In genomic region chr3:140994316-140994715, GRCh38 we compare ENCODE assay signal across 26 cellular contexts. TPM values are rescaled to one million over a fixed set of nuclear protein-coding genes. Genes with fewer than 3 reads are reported as not detected.
"Had no signal": no experiment of that assay in that cellular context is flagged by ENCODE, and none has a peak within 500 bp of the region (broad histone marks: within the 10 kb centered on the region; RNA-seq: fewer than 3 reads in every experiment).

No MANE protein-coding gene starts in this region.

- H3K27me3 Mint-ChIP-seq: activated CD4-positive, alpha-beta T cell treated with anti-CD3 and anti-CD28 coated beads for 36 hours had no signal

- H3K4me3 Mint-ChIP-seq: activated CD4-positive, alpha-beta T cell treated with anti-CD3 and anti-CD28 coated beads for 36 hours; activated T-cell treated with anti-CD3 and anti-CD28 coated beads, Interleukin-2, amount 50 U/mL, for 72 hours; effector memory CD8-positive, alpha-beta T cell; nephron had no signal

- H3K9me3 Mint-ChIP-seq: activated naive CD4-positive, alpha-beta T cell treated with anti-CD3 and anti-CD28 coated beads, Interleukin-2, amount 50 U/mL, for 72 hours; effector memory CD8-positive, alpha-beta T cell had no signal

- H3K4me1 Mint-ChIP-seq: activated CD4-positive, alpha-beta T cell treated with anti-CD3 and anti-CD28 coated beads for 36 hours; nephron had no signal

- H3K36me3 ChIP-seq: brain microvascular endothelial cell, heart right ventricle, left ventricle myocardium inferior, right lobe of liver, transverse colon had no signal

- H3K27ac ChIP-seq: brain microvascular endothelial cell, foreskin keratinocyte, heart right ventricle, left ventricle myocardium inferior, right lobe of liver, skin epidermis, testis, transverse colon had no signal

- DNase-seq: activated CD4-positive, alpha-beta T cell treated with anti-CD3 and anti-CD28 coated beads for 36 hours; activated CD4-positive, CD25-positive, alpha-beta regulatory T cell; activated naive CD4-positive, alpha-beta T cell; activated T-cell treated with anti-CD3 and anti-CD28 coated beads for 4 hours; activated T-cell treated with anti-CD3 and anti-CD28 coated beads, Interleukin-2, amount 50 U/mL, for 72 hours; aorta; brain microvascular endothelial cell; cortex of kidney; effector memory CD8-positive, alpha-beta T cell; foreskin keratinocyte; heart right ventricle; left ventricle myocardium inferior; right lobe of liver; stimulated activated CD4-positive, alpha-beta T cell treated with anti-CD3 and anti-CD28 coated beads, Interleukin-12 subunit alpha, Interleukin-12 subunit beta, amount 100 ng/mL, for 4 hours; stimulated activated CD4-positive, alpha-beta T cell treated with anti-CD3 and anti-CD28 coated beads, Interleukin-4, amount 100 ng/mL, for 1 hour; stimulated activated naive CD8-positive, alpha-beta T cell treated with anti-CD3 and anti-CD28 coated beads, Interleukin-15, Interleukin-2, amounts not matched to agents 100 U/mL and 50 U/mL, for 24 hours; testis; transverse colon had no signal

- H3K27ac Mint-ChIP-seq: activated CD4-positive, alpha-beta T cell treated with anti-CD3 and anti-CD28 coated beads for 36 hours; activated naive CD4-positive, alpha-beta T cell treated with anti-CD3 and anti-CD28 coated beads, Interleukin-2, amount 50 U/mL, for 72 hours; activated T-cell treated with anti-CD3 and anti-CD28 coated beads, Interleukin-2, amount 50 U/mL, for 72 hours; effector memory CD8-positive, alpha-beta T cell; nephron had no signal

- H3K4me1 ChIP-seq: foreskin keratinocyte, heart right ventricle, left ventricle myocardium inferior, right lobe of liver, testis, transverse colon had no signal

- H3K4me3 ChIP-seq: heart right ventricle, left ventricle myocardium inferior, right lobe of liver, skin epidermis, testis, transverse colon had no signal

- FAIRE-seq: endothelial cell of umbilical vein, islet of Langerhans had no signal

- H3K27me3 ChIP-seq: brain microvascular endothelial cell, heart right ventricle, right lobe of liver, testis, transverse colon had no signal

- H3K9me3 ChIP-seq: right lobe of liver, testis, transverse colon had no signal

- H3K36me3 Mint-ChIP-seq: activated naive CD4-positive, alpha-beta T cell treated with anti-CD3 and anti-CD28 coated beads, Interleukin-2, amount 50 U/mL, for 72 hours had no signal

- ATAC-seq: activated CD4-positive, alpha-beta T cell treated with anti-CD3 and anti-CD28 coated beads for 36 hours; activated naive CD4-positive, alpha-beta T cell treated with anti-CD3 and anti-CD28 coated beads, Interleukin-2, amount 50 U/mL, for 72 hours; activated T-cell treated with anti-CD3 and anti-CD28 coated beads, Interleukin-2, amount 50 U/mL, for 72 hours; effector memory CD8-positive, alpha-beta T cell; foreskin keratinocyte; heart right ventricle; right lobe of liver; stimulated activated naive CD8-positive, alpha-beta T cell treated with anti-CD3 and anti-CD28 coated beads, Interleukin-15, Interleukin-2, amounts not matched to agents 100 U/mL and 50 U/mL, for 24 hours had no signal

RNA-seq across cellular contexts. Expression of gene SPSB4, which starts 56.8 kb away (rescaled TPM):
- total RNA-seq: activated CD4-positive, alpha-beta T cell treated with anti-CD3 and anti-CD28 coated beads for 36 hours; activated naive CD4-positive, alpha-beta T cell treated with anti-CD3 and anti-CD28 coated beads, Interleukin-2, amount 50 U/mL, for 72 hours; activated T-cell treated with anti-CD3 and anti-CD28 coated beads, Interleukin-2, amount 50 U/mL, for 72 hours; fibroblast of lung; foreskin keratinocyte; glomerular endothelial cell; T-helper 1 cell treated with Interleukin-12 subunit alpha and Interleukin-12 subunit beta and Interleukin-4 antibody, amounts not matched to agents 30 ng/mL and 1 ng/mL, for 36 hours had no signal
